In genomic region chr7:131011976-131012375, GRCh38 we compare ENCODE assay signal across 8 cellular contexts.
DNase-seq lines count a peak whose midpoint lies in the region; ATAC-seq and TF ChIP-seq lines count a peak whose summit lies in the region.

No MANE protein-coding gene starts in this region.

- H3K36me3 ChIP-seq in GM23248 (ENCODE audit: low read depth) (no peaks in the 10 kb centered on the region), gastrocnemius medialis (no peaks in the 10 kb centered on the region)

- POLR2A ChIA-PET in T-cell (lab: Charles Lee): interaction anchor here (0.5 to 1.1 kb wide), 7 partner anchors 24 to 107 kb away, joined by 3 to 9 read pairs (median 5); no protein-coding TSS in a partner anchor

- DNase-seq in GM23248: peak; percentile 91
- DNase-seq in T-cell: peak in 1 of 34 experiments; percentile 40
- DNase-seq in epithelial cell of proximal tubule (ENCODE audit: low read depth): peak; percentile 83
- no peak for DNase-seq in gastrocnemius medialis
- no peak for DNase-seq in RPMI8226
- no peak for DNase-seq in stimulated activated CD4-positive, alpha-beta T cell treated with anti-CD3 and anti-CD28 coated beads, Interleukin-4, amount 100 ng/mL, for 1 hour
- no peak for DNase-seq in NCI-H1417 treated with DMSO at 0.1 percent for 48 hours (lab: John Stamatoyannopoulos, UW)

- H3K4me2 ChIP-seq in GM23248 (ENCODE audit: unreplicated experiment): peak overlapping the region; percentile 91

- H3K9me2 ChIP-seq in GM23248 (ENCODE audit: insufficient read depth): no peaks in the 10 kb centered on the region

- H3K27ac ChIP-seq in GM23248: peak overlapping the region; percentile 99
- H3K27ac ChIP-seq in gastrocnemius medialis: peak overlapping the region; percentile 68 to 78 (median 75)

- TF ChIP-seq CTCF in epithelial cell of proximal tubule (conservative IDR thresholded peaks at IDR 0.05; ENCODE audit: low read depth, low read length) (no peak), gastrocnemius medialis (IDR thresholded peaks at IDR 0.05 in 4 of 5, conservative IDR thresholded peaks at IDR 0.05 in 1 of 5) (no peak)

- H3K79me2 ChIP-seq in GM23248 (ENCODE audit: insufficient read depth): peaks cover 82% of the 10 kb centered on the region

- WGBS in GM23248 (ENCODE audit: low coverage in 1 of 2, low lambda C conversion rate in 2 of 2, missing lambda C conversion rate in 2 of 2), 2 experiments: 1 to 4% methylated on average over 4 of the region's 4 CpGs

- ATAC-seq in T-cell (replicated peaks in 1 of 4): peak in 3 of 4 experiments; percentile 11 to 27 (median 25)
- ATAC-seq in gastrocnemius medialis: peak; percentile 55 to 66
- ATAC-seq in HG02885 (IDR thresholded peaks at IDR 0.05; ENCODE audit: poor library complexity, unreplicated experiment): no peak

- H3K4me1 ChIP-seq in GM23248 (ENCODE audit: insufficient read depth) (peaks cover 87% of the 10 kb centered on the region), gastrocnemius medialis (peaks cover 97 to 98% of the 10 kb centered on the region in 2 donors)

- H3K4me3 ChIP-seq in GM23248 (peak overlapping the region; percentile 45), epithelial cell of proximal tubule (ENCODE audit: low read depth, low read length) (no peak overlapping the region), gastrocnemius medialis (peak overlapping the region in 1 of 4 donors; percentile 23)

- intact Hi-C loops in gastrocnemius medialis (cut with DNase I; ENCODE audit: low total_unique reads): loop anchor here (2.0 to 5.0 kb wide), 3 partner anchors 23 to 119 kb away; no protein-coding TSS in a partner anchor

- H3K4me1 Mint-ChIP-seq in T-cell: peaks cover 95 to 98% (median 97%) of the 10 kb centered on the region in 3 donors

- peaks cover 93% of the 10 kb centered on the region for H3F3A ChIP-seq in GM23248 (ENCODE audit: insufficient read depth)

- peak overlapping the region; percentile 85 to 95 for H3K27ac Mint-ChIP-seq in T-cell

- H2AFZ ChIP-seq in GM23248: no peak overlapping the region

- H3K9ac ChIP-seq in GM23248: peak overlapping the region; percentile 85

- in situ Hi-C loops in GM23248 (cut with MboI) (no loop called here), gastrocnemius medialis (cut with MboI; ENCODE audit: low sequenced_read_pairs in 4 of 4) (no loop called here)

- no peaks in the 10 kb centered on the region for H3K9me3 Mint-ChIP-seq in T-cell

- TF ChIP-seq POLR2A in gastrocnemius medialis (IDR thresholded peaks at IDR 0.05): no peak

- no peaks in the 10 kb centered on the region for H4K20me1 ChIP-seq in GM23248 (ENCODE audit: insufficient read depth)

- peaks cover 22% of the 10 kb centered on the region for H3K36me3 Mint-ChIP-seq in T-cell

- CTCF ChIA-PET in T-cell (lab: Charles Lee): interaction anchor here (0.6 to 2.4 kb wide), 8 partner anchors 17 to 139 kb away, joined by 3 to 20 read pairs (median 5); no protein-coding TSS in a partner anchor

- H3K27me3 ChIP-seq in GM23248 (replicated peaks; ENCODE audit: insufficient read depth): no peaks in the 10 kb centered on the region
- H3K27me3 ChIP-seq in gastrocnemius medialis: no peaks in the 10 kb centered on the region

- no peaks in the 10 kb centered on the region for H3K9me3 ChIP-seq in GM23248 (ENCODE audit: low read depth)
- H3K9me3 ChIP-seq in gastrocnemius medialis: no peaks in the 10 kb centered on the region

- H3K27me3 Mint-ChIP-seq in T-cell: no peaks in the 10 kb centered on the region

- H3K4me3 Mint-ChIP-seq in T-cell: peak overlapping the region; percentile 60 to 76 (median 63)

Comparison
In these comparisons a context has a peak if more than half of its experiments do, and no peak if none do; other contexts are left out.
1. DNase-seq: peak in GM23248 (single experiment) and epithelial cell of proximal tubule (single experiment); none in gastrocnemius medialis (0 of 2), RPMI8226 (single experiment), stimulated activated CD4-positive, alpha-beta T cell treated with anti-CD3 and anti-CD28 coated beads, Interleukin-4, amount 100 ng/mL, for 1 hour (single experiment) and NCI-H1417 treated with DMSO at 0.1 percent for 48 hours (single experiment).